In the genomic region with DNA sequence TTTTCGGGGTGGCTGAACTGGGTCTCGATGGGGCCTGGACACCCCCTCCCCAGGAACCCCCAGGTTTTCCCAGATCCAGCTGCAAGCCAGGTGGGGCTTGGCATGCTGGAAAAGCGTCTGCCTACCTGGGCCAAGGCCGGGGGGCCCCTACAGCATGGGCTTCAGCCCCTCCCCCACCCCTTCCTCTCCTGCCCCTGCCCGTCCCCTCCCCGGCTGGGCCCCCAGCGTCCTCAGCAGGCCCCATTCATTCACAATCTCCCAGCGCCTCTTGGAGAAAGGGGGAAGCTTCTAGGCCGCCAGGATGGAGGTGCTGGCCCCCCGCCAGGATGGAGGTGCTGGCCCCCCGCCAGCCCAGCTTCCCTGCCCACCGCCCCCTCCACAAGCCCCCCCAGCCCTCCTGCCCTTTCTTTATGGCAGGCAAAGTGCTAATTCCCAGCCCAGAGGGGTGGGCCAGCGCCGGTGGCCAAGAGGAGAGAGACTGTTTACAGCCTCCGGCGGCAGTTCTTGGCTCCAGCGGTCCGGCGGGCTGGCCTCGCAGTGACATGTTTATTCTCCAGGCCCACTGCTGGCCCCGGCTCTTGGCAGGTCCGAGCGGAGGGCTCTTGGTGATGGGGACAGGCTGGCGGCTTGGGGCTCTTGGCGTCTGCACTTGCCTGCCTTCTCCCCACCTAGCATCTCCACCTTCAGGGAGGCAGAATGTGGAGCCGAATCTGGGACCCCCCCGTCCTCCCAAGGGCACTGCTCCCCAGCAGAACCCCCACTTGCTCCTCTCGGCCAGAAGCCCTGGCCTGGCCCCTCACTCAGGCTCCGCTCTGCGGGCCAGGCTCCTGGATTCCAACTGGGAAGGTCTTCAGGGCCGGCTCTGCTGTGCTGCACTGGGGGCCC, we compare ENCODE assay signal across 12 cellular contexts.
A peak's percentile ranks its signal among the peaks of the same experiment; 100 is the strongest.
DNase-seq lines count a peak whose midpoint lies in the region; ATAC-seq, FAIRE-seq and TF ChIP-seq lines count a peak whose summit lies in the region.
"Had no signal": no experiment of that assay in that cellular context is flagged by ENCODE, and none has a peak within 500 bp of the region (broad histone marks: within the 10 kb centered on the region; RNA-seq: fewer than 3 reads in every experiment).

No MANE protein-coding gene starts in this region.

- no peak overlapping the region for H2BK15ac ChIP-seq in H9 (ENCODE audit: low read depth, low read length)

- no peak overlapping the region for H3T11ph ChIP-seq in H9 (ENCODE audit: low read length)

- H3K27me3 Mint-ChIP-seq in H9 (ENCODE audit: low read depth) (no peaks in the 10 kb centered on the region), astrocyte (ENCODE audit: low read depth, unreplicated experiment) (no peaks in the 10 kb centered on the region)

- no peak overlapping the region for H2BK12ac ChIP-seq in H9 (ENCODE audit: insufficient read length, low read depth, low read length)

- H3K23me2 ChIP-seq in H9 (ENCODE audit: insufficient read length, low read depth, low read length, poor library complexity, severe bottlenecking): peaks cover 3% of the 10 kb centered on the region

- in situ Hi-C loops in KBM-7 (cut with MboI; ENCODE audit: low pct_unique_long_range_greater_than_20kb, low sequenced_read_pairs): no loop called here

- H3K36me3 Mint-ChIP-seq in H9 (ENCODE audit: insufficient read depth in 1 of 3, low read depth in 3 of 3) (0 out of 7 replicates have a peak, but pooled peaks cover 0 to 4% (median 0%) of the 10 kb centered on the region in 3 experiments), astrocyte (ENCODE audit: low read depth, unreplicated experiment) (peaks cover 2% of the 10 kb centered on the region)
- H3K36me3 Mint-ChIP-seq: CD8-positive, alpha-beta memory T cell had no signal

- no peak overlapping the region for H4K91ac ChIP-seq in H9 (ENCODE audit: insufficient read length, low read depth, low read length)

- no peaks in the 10 kb centered on the region for H3K79me1 ChIP-seq in H9 (ENCODE audit: insufficient read depth, low read depth, low read length, poor library complexity, severe bottlenecking)

- no peak overlapping the region for H2BK5ac ChIP-seq in H9 (ENCODE audit: insufficient read length, low read length)

- no peak for ATAC-seq in HG03520 (IDR thresholded peaks at IDR 0.05; ENCODE audit: unreplicated experiment)
- ATAC-seq in GM18867 (IDR thresholded peaks at IDR 0.05; ENCODE audit: unreplicated experiment): no peak
- ATAC-seq: activated CD4-positive, CD25-positive, alpha-beta regulatory T cell treated with anti-CD3 and anti-CD28 coated beads, Interleukin-2, amount 50 U/mL, for 24 hours had no signal

- H3K9me3 ChIP-seq in H9 (ENCODE audit: control insufficient read depth, low read depth, low read length) (no peaks in the 10 kb centered on the region), astrocyte (ENCODE audit: insufficient read depth, low read depth, low read length) (no peaks in the 10 kb centered on the region), hepatocyte (ENCODE audit: low read depth) (no peaks in the 10 kb centered on the region)

- peak overlapping the region; percentile 53 for H3K14ac ChIP-seq in H9 (ENCODE audit: insufficient read depth, low read length)

- H3K18ac ChIP-seq in H9 (ENCODE audit: insufficient read length, low read depth, low read length): no peak overlapping the region

- no peak overlapping the region for H2AK5ac ChIP-seq in H9 (ENCODE audit: insufficient read length, low read length)

- no peak overlapping the region for H2BK120ac ChIP-seq in H9 (ENCODE audit: low read depth, low read length, poor library complexity, severe bottlenecking)

- H3K4me2 ChIP-seq in H9 (ENCODE audit: insufficient read depth, insufficient read length, low read length) (no peak overlapping the region), astrocyte (ENCODE audit: low read length) (peak overlapping the region; percentile 58), hepatocyte (peak overlapping the region; percentile 75)

- no peak overlapping the region for H2BK20ac ChIP-seq in H9 (ENCODE audit: low read depth, low read length, poor library complexity, severe bottlenecking)

- H3K79me2 ChIP-seq in H9 (ENCODE audit: insufficient read depth, low read length): no peaks in the 10 kb centered on the region; the same call in 1 of the 2 replicates
- peaks cover 24% of the 10 kb centered on the region for H3K79me2 ChIP-seq in astrocyte (ENCODE audit: insufficient read depth, low read length)
- peaks cover 62% of the 10 kb centered on the region for H3K79me2 ChIP-seq in hepatocyte

- H3K36me3 ChIP-seq in astrocyte (ENCODE audit: insufficient read depth, low read length) (no peaks in the 10 kb centered on the region), hepatocyte (replicated peaks; ENCODE audit: insufficient read depth, low read depth) (no peaks in the 10 kb centered on the region)

- H3K9ac ChIP-seq in H9 (ENCODE audit: extremely low read depth, insufficient read length, low read length): no peak overlapping the region
- H3K9ac ChIP-seq in astrocyte (ENCODE audit: low read length): peak overlapping the region; percentile 43

- TF ChIP-seq CTCF in H9 (conservative IDR thresholded peaks at IDR 0.05) (no peak), astrocyte (IDR thresholded peaks at IDR 0.05; ENCODE audit: insufficient read depth, low read depth, low read length) (no peak), hepatocyte (IDR thresholded peaks at IDR 0.05; ENCODE audit: poor library complexity) (no peak)

- no peaks in the 10 kb centered on the region for H3K4me1 ChIP-seq in H9 (ENCODE audit: insufficient read depth, low read length)
- H3K4me1 ChIP-seq in astrocyte (ENCODE audit: insufficient read depth, low read length): peaks cover 78% of the 10 kb centered on the region
- peaks cover 63% of the 10 kb centered on the region for H3K4me1 ChIP-seq in hepatocyte (ENCODE audit: insufficient read depth)

- H3K4me3 ChIP-seq in astrocyte (ENCODE audit: insufficient read depth, low read depth, low read length) (no peak overlapping the region), hepatocyte (no peak overlapping the region)

- DNase-seq in H9 (no peak), astrocyte (ENCODE audit: low read depth) (no peak), hepatocyte (ENCODE audit: low spot score) (peak; percentile 81), putamen (ENCODE audit: low spot score) (peak; percentile 60), KBM-7 (no peak), NCI-H187 (lab: John Stamatoyannopoulos, UW) (no peak)
- DNase-seq: CD8-positive, alpha-beta memory T cell; NK-92 treated with Interleukin-12 subunit alpha and Interleukin-12 subunit beta, amount 100 ng/mL, for 24 hours had no signal

- no peak for FAIRE-seq in astrocyte (lab: Jason Lieb, UNC)

- H4K8ac ChIP-seq in H9 (replicated peaks; ENCODE audit: insufficient read length, low read depth, low read length): no peak overlapping the region

- H3K27ac Mint-ChIP-seq in H9: peak overlapping the region in 1 of 3 experiments; percentile 88; a peak in 1 of 7 replicates
- no peak overlapping the region for H3K27ac Mint-ChIP-seq in astrocyte (ENCODE audit: unreplicated experiment)
- H3K27ac Mint-ChIP-seq: CD8-positive, alpha-beta memory T cell; stimulated activated naive CD8-positive, alpha-beta T cell treated with anti-CD3 and anti-CD28 coated beads, Interleukin-15, Interleukin-2, amounts not matched to agents 100 ng/mL and 50 ng/mL, for 24 hours had no signal

- no peak overlapping the region for H4K5ac ChIP-seq in H9 (ENCODE audit: insufficient read length, low read depth, low read length)

- H3K23ac ChIP-seq in H9 (ENCODE audit: insufficient read length, low read depth, low read length): no peak overlapping the region

- H3K4me1 Mint-ChIP-seq in H9 (peaks cover 37 to 55% of the 10 kb centered on the region in 2 experiments), astrocyte (ENCODE audit: low read depth, unreplicated experiment) (peaks cover 33% of the 10 kb centered on the region)
- H3K4me1 Mint-ChIP-seq: CD8-positive, alpha-beta memory T cell had no signal

- no peaks in the 10 kb centered on the region for H3K9me2 ChIP-seq in hepatocyte (replicated peaks; ENCODE audit: insufficient read depth)

- WGBS in H9 (ENCODE audit: extremely low coverage, insufficient read length, low lambda C conversion rate): no CpG with 5 or more reads among the region's 31 CpGs
- 24% methylated on average over 27 of the region's 31 CpGs for WGBS in hepatocyte (ENCODE audit: low lambda C conversion rate, missing lambda C conversion rate)

- no peaks in the 10 kb centered on the region for H3K27me3 ChIP-seq in H9 (ENCODE audit: insufficient read depth, low read length)
- no peaks in the 10 kb centered on the region for H3K27me3 ChIP-seq in astrocyte (ENCODE audit: insufficient read depth, low read length)
- H3K27me3 ChIP-seq in hepatocyte: no peaks in the 10 kb centered on the region

- H3K4ac ChIP-seq in H9 (ENCODE audit: low read depth, low read length): no peak overlapping the region

- H4K20me1 ChIP-seq in H9 (ENCODE audit: control insufficient read depth, insufficient read depth, insufficient read length): no peaks in the 10 kb centered on the region
- H4K20me1 ChIP-seq in astrocyte (ENCODE audit: insufficient read depth, low read length): peaks cover 32% of the 10 kb centered on the region
- no peaks in the 10 kb centered on the region for H4K20me1 ChIP-seq in hepatocyte (ENCODE audit: insufficient read depth, poor library complexity, severe bottlenecking)

- H3K9me3 Mint-ChIP-seq in H9: no peaks in the 10 kb centered on the region
- peaks cover 2% of the 10 kb centered on the region for H3K9me3 Mint-ChIP-seq in astrocyte (ENCODE audit: unreplicated experiment)
- H3K9me3 Mint-ChIP-seq: stimulated activated naive CD8-positive, alpha-beta T cell treated with anti-CD3 and anti-CD28 coated beads, Interleukin-15, Interleukin-2, amounts not matched to agents 100 ng/mL and 50 ng/mL, for 24 hours had no signal

- H3K4me3 Mint-ChIP-seq in H9 (no peak overlapping the region; a peak in 1 of 5 replicates), astrocyte (ENCODE audit: unreplicated experiment) (no peak overlapping the region)
- H3K4me3 Mint-ChIP-seq: CD8-positive, alpha-beta memory T cell; stimulated activated naive CD8-positive, alpha-beta T cell treated with anti-CD3 and anti-CD28 coated beads, Interleukin-15, Interleukin-2, amounts not matched to agents 100 ng/mL and 50 ng/mL, for 24 hours had no signal

- H3K27ac ChIP-seq in H9 (ENCODE audit: insufficient read length, low read depth, low read length) (no peak overlapping the region), astrocyte (ENCODE audit: low read depth, low read length) (no peak overlapping the region), hepatocyte (peak overlapping the region; percentile 77)

- no peak overlapping the region for H3K56ac ChIP-seq in H9 (ENCODE audit: insufficient read length, low read depth, low read length)

- no peak overlapping the region for H2AFZ ChIP-seq in H9 (ENCODE audit: low read length)
- no peak overlapping the region for H2AFZ ChIP-seq in astrocyte (ENCODE audit: low read depth, low read length)
- no peak overlapping the region for H2AFZ ChIP-seq in hepatocyte

Comparison
In these comparisons a context has a peak if more than half of its experiments do, and no peak if none do; other contexts are left out.
1. DNase-seq: peak in hepatocyte (single experiment) and putamen (single experiment); none in H9 (single experiment), astrocyte (single experiment), KBM-7 (single experiment) and NCI-H187 (0 of 2).